17 cellular contexts compared by ENCODE assay signal in the genomic region with DNA sequence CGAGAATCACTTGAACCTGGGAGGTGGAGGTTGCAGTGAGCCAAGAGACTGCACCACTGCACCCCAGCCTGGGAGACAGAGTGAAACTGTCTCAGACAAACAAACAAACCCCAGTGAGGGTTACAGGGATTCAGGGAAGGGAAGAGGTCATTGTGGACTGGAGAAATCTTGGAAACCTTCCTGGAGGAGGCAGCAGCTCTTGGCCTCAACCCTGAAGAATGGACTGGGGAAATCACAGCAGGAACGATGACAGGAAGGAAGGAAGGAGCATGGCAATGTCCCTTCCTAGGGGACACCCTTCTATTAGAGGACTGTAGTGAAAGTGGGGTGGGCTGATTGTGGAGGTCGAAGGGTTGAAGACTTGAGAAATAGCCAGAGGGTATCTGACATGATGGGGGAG.
A peak's percentile ranks its signal among the peaks of the same experiment; 100 is the strongest.
DNase-seq lines count a peak whose midpoint lies in the region; ATAC-seq and TF ChIP-seq lines count a peak whose summit lies in the region.
"Had no signal": no experiment of that assay in that cellular context is flagged by ENCODE, and none has a peak within 500 bp of the region (broad histone marks: within the 10 kb centered on the region; RNA-seq: fewer than 3 reads in every experiment).

No MANE protein-coding gene starts in this region.

- no peaks in the 10 kb centered on the region for H3K9me3 Mint-ChIP-seq in activated CD8-positive, alpha-beta T cell treated with anti-CD3 and anti-CD28 coated beads, Interleukin-2, amount 10 ng/mL, durations not matched to agents 7 days and 5 days (ENCODE audit: insufficient read depth)
- no peaks in the 10 kb centered on the region for H3K9me3 Mint-ChIP-seq in activated CD8-positive, alpha-beta T cell treated with anti-CD3 and anti-CD28 coated beads for 36 hours
- H3K9me3 Mint-ChIP-seq in CD4-positive, alpha-beta memory T cell: peaks cover 0 to 1% (median 0%) of the 10 kb centered on the region in 8 donors
- H3K9me3 Mint-ChIP-seq in activated naive CD8-positive, alpha-beta T cell treated with anti-CD3 and anti-CD28 coated beads for 36 hours: no peaks in the 10 kb centered on the region

- peak overlapping the region; percentile 13 for H2BK120ac ChIP-seq in neuronal stem cell (ENCODE audit: low read depth, low read length)

- POLR2A ChIA-PET in activated CD8-positive, alpha-beta T cell treated with anti-CD3 and anti-CD28 coated beads, Interleukin-2, amount 10 ng/mL, durations not matched to agents 7 days and 5 days (lab: Charles Lee): interaction anchor here (1.0 kb wide), 1 partner anchor 17 kb away, joined by 4 read pairs; no protein-coding TSS in a partner anchor
- POLR2A ChIA-PET in activated CD8-positive, alpha-beta T cell treated with anti-CD3 and anti-CD28 coated beads for 36 hours (lab: Charles Lee): no interaction called here
- POLR2A ChIA-PET in CD4-positive, alpha-beta memory T cell (lab: Charles Lee; ENCODE audit: partially characterized antibody): interaction anchor here (0.9 to 6.2 kb wide), 2 partner anchors 18 kb away, joined by 4 to 78 read pairs; no protein-coding TSS in a partner anchor

- H3K36me3 ChIP-seq in CD4-positive, alpha-beta memory T cell (ENCODE audit: insufficient read depth, low read length): peaks cover 10% of the 10 kb centered on the region
- H3K36me3 ChIP-seq in neuronal stem cell (replicated peaks in 1 of 2; ENCODE audit: control insufficient read depth in 2 of 2, insufficient read depth in 2 of 2, low read length in 2 of 2): no peaks in the 10 kb centered on the region

- no CpG with 5 or more reads among the region's 3 CpGs for WGBS in neuronal stem cell (ENCODE audit: extremely low coverage in 2 of 2, insufficient read length in 2 of 2, insufficient replicate concordance in 1 of 2), 2 donors

- H3K4me1 Mint-ChIP-seq in activated CD8-positive, alpha-beta T cell treated with anti-CD3 and anti-CD28 coated beads, Interleukin-2, amount 10 ng/mL, durations not matched to agents 7 days and 5 days (ENCODE audit: low read depth): peaks cover 29% of the 10 kb centered on the region
- H3K4me1 Mint-ChIP-seq in activated CD8-positive, alpha-beta T cell treated with anti-CD3 and anti-CD28 coated beads for 36 hours (ENCODE audit: low read depth): peaks cover 38% of the 10 kb centered on the region
- peaks cover 31 to 62% (median 48%) of the 10 kb centered on the region in 4 donors for H3K4me1 Mint-ChIP-seq in CD4-positive, alpha-beta memory T cell
- H3K4me1 Mint-ChIP-seq in activated naive CD8-positive, alpha-beta T cell treated with anti-CD3 and anti-CD28 coated beads for 36 hours: peaks cover 49% of the 10 kb centered on the region

- no peaks in the 10 kb centered on the region for H3K79me1 ChIP-seq in neuronal stem cell (ENCODE audit: low read depth, low read length)

- no peak for TF ChIP-seq CTCF in activated CD8-positive, alpha-beta T cell treated with anti-CD3 and anti-CD28 coated beads for 36 hours (IDR thresholded peaks at IDR 0.05)

- no peak overlapping the region for H4K8ac ChIP-seq in neuronal stem cell (ENCODE audit: low read depth, low read length)

- H2AFZ ChIP-seq in neuronal stem cell (ENCODE audit: low read length): no peak overlapping the region

- CTCF ChIA-PET in activated CD8-positive, alpha-beta T cell treated with anti-CD3 and anti-CD28 coated beads, Interleukin-2, amount 10 ng/mL, durations not matched to agents 7 days and 5 days (lab: Charles Lee): no interaction called here
- CTCF ChIA-PET in activated CD8-positive, alpha-beta T cell treated with anti-CD3 and anti-CD28 coated beads for 36 hours (lab: Charles Lee): interaction anchor here (1.0 to 4.1 kb wide), 2 partner anchors 8 to 9 kb away, joined by 3 to 21 read pairs; no protein-coding TSS in a partner anchor
- CTCF ChIA-PET in CD4-positive, alpha-beta memory T cell (lab: Charles Lee; ENCODE audit: partially characterized antibody): interaction anchor here (1.0 to 1.7 kb wide), 2 partner anchors 9 to 40 kb away, joined by 3 to 6 read pairs; no protein-coding TSS in a partner anchor

- H3K9me3 ChIP-seq in CD4-positive, alpha-beta memory T cell (ENCODE audit: control insufficient read depth in 1 of 2, low read length in 2 of 2): no peaks in the 10 kb centered on the region
- no peaks in the 10 kb centered on the region for H3K9me3 ChIP-seq in neuronal stem cell (replicated peaks in 1 of 2; ENCODE audit: control insufficient read depth in 2 of 2, insufficient read depth in 1 of 2, low read depth in 1 of 2, low read length in 2 of 2)

- intact Hi-C loops in activated CD8-positive, alpha-beta T cell treated with anti-CD3 and anti-CD28 coated beads for 36 hours (cut with micrococcal nuclease): no loop called here
- intact Hi-C loops in CD4-positive, alpha-beta memory T cell (cut with micrococcal nuclease): no loop called here

- H3K36me3 Mint-ChIP-seq in activated CD8-positive, alpha-beta T cell treated with anti-CD3 and anti-CD28 coated beads, Interleukin-2, amount 10 ng/mL, durations not matched to agents 7 days and 5 days (ENCODE audit: low read depth): peaks cover 72% of the 10 kb centered on the region
- peaks cover 72% of the 10 kb centered on the region for H3K36me3 Mint-ChIP-seq in activated CD8-positive, alpha-beta T cell treated with anti-CD3 and anti-CD28 coated beads for 36 hours (ENCODE audit: low read depth)
- peaks cover 30 to 47% of the 10 kb centered on the region in 2 donors for H3K36me3 Mint-ChIP-seq in CD4-positive, alpha-beta memory T cell
- H3K36me3 Mint-ChIP-seq in activated naive CD8-positive, alpha-beta T cell treated with anti-CD3 and anti-CD28 coated beads for 36 hours: peaks cover 66% of the 10 kb centered on the region

- no peak overlapping the region for H2AK5ac ChIP-seq in neuronal stem cell (ENCODE audit: low read depth, low read length)

- no peak overlapping the region for H3K4ac ChIP-seq in neuronal stem cell (ENCODE audit: low read length)

- no peak overlapping the region for H3K4me2 ChIP-seq in neuronal stem cell (ENCODE audit: insufficient read depth, low read length, poor library complexity, severe bottlenecking)

- H3K4me3 Mint-ChIP-seq in activated CD8-positive, alpha-beta T cell treated with anti-CD3 and anti-CD28 coated beads, Interleukin-2, amount 10 ng/mL, durations not matched to agents 7 days and 5 days: no peak overlapping the region
- H3K4me3 Mint-ChIP-seq in activated CD8-positive, alpha-beta T cell treated with anti-CD3 and anti-CD28 coated beads for 36 hours: no peak overlapping the region
- no peak overlapping the region for H3K4me3 Mint-ChIP-seq in CD4-positive, alpha-beta memory T cell
- no peak overlapping the region for H3K4me3 Mint-ChIP-seq in activated naive CD8-positive, alpha-beta T cell treated with anti-CD3 and anti-CD28 coated beads for 36 hours

- peak overlapping the region; percentile 70 for H3K27ac Mint-ChIP-seq in activated CD8-positive, alpha-beta T cell treated with anti-CD3 and anti-CD28 coated beads, Interleukin-2, amount 10 ng/mL, durations not matched to agents 7 days and 5 days
- H3K27ac Mint-ChIP-seq in activated CD8-positive, alpha-beta T cell treated with anti-CD3 and anti-CD28 coated beads for 36 hours: no peak overlapping the region
- peak overlapping the region in 4 of 7 donors; percentile 29 to 84 (median 56) for H3K27ac Mint-ChIP-seq in CD4-positive, alpha-beta memory T cell
- H3K27ac Mint-ChIP-seq in activated naive CD8-positive, alpha-beta T cell treated with anti-CD3 and anti-CD28 coated beads for 36 hours: peak overlapping the region; percentile 53

- H3K9ac ChIP-seq in neuronal stem cell (ENCODE audit: low read depth, low read length, poor library complexity): no peak overlapping the region

- DNase-seq in activated CD8-positive, alpha-beta T cell treated with anti-CD3 and anti-CD28 coated beads, Interleukin-2, amount 10 ng/mL, durations not matched to agents 7 days and 5 days: no peak
- no peak for DNase-seq in activated CD8-positive, alpha-beta T cell treated with anti-CD3 and anti-CD28 coated beads for 36 hours
- DNase-seq in CD4-positive, alpha-beta memory T cell: no peak
- DNase-seq in activated naive CD8-positive, alpha-beta T cell treated with anti-CD3 and anti-CD28 coated beads for 36 hours: no peak
- DNase-seq in neuronal stem cell (ENCODE audit: low spot score): no peak
- DNase-seq in hepatic stellate cell (ENCODE audit: low spot score): no peak
- DNase-seq: AML-193, DMS79 treated with DMSO at 0.1 percent for 48 hours, Karpas-422, MM.1S, NCI-H1105 treated with DMSO at 0.1 percent for 48 hours, NCI-H187, NCI-H446, NCI-H748 treated with DMSO at 0.1 percent for 48 hours, PC-3 had no signal

- no peak overlapping the region for H3K14ac ChIP-seq in neuronal stem cell (ENCODE audit: low read length)

- no peak overlapping the region for H4K91ac ChIP-seq in neuronal stem cell (ENCODE audit: low read depth, low read length, poor library complexity)

- no peak overlapping the region for H2BK5ac ChIP-seq in neuronal stem cell (ENCODE audit: low read length)

- no peak overlapping the region for H2BK12ac ChIP-seq in neuronal stem cell (ENCODE audit: low read length)

- no peaks in the 10 kb centered on the region for H3K27me3 Mint-ChIP-seq in activated CD8-positive, alpha-beta T cell treated with anti-CD3 and anti-CD28 coated beads, Interleukin-2, amount 10 ng/mL, durations not matched to agents 7 days and 5 days (ENCODE audit: low read depth)
- H3K27me3 Mint-ChIP-seq in activated CD8-positive, alpha-beta T cell treated with anti-CD3 and anti-CD28 coated beads for 36 hours: no peaks in the 10 kb centered on the region
- H3K27me3 Mint-ChIP-seq in CD4-positive, alpha-beta memory T cell: no peaks in the 10 kb centered on the region
- no peaks in the 10 kb centered on the region for H3K27me3 Mint-ChIP-seq in activated naive CD8-positive, alpha-beta T cell treated with anti-CD3 and anti-CD28 coated beads for 36 hours

- H3K4me1 ChIP-seq in CD4-positive, alpha-beta memory T cell (ENCODE audit: insufficient read depth, low read length): peaks cover 47% of the 10 kb centered on the region
- peaks cover 4 to 24% of the 10 kb centered on the region in 2 donors for H3K4me1 ChIP-seq in neuronal stem cell (ENCODE audit: control insufficient read depth in 2 of 2, insufficient read depth in 1 of 2, low read depth in 1 of 2, low read length in 2 of 2)

- peak overlapping the region; percentile 23 for H3K18ac ChIP-seq in neuronal stem cell (ENCODE audit: low read length)

- H3K27ac ChIP-seq in CD4-positive, alpha-beta memory T cell (ENCODE audit: low read depth, low read length): no peak overlapping the region
- H3K27ac ChIP-seq in neuronal stem cell (replicated peaks; ENCODE audit: low read length): no peak overlapping the region

- no peak for ATAC-seq in activated CD8-positive, alpha-beta T cell treated with anti-CD3 and anti-CD28 coated beads, Interleukin-2, amount 10 ng/mL, durations not matched to agents 7 days and 5 days
- no peak for ATAC-seq in activated CD8-positive, alpha-beta T cell treated with anti-CD3 and anti-CD28 coated beads for 36 hours
- ATAC-seq in GM21381 (IDR thresholded peaks at IDR 0.05; ENCODE audit: unreplicated experiment) (no peak), GM21526 (IDR thresholded peaks at IDR 0.05; ENCODE audit: low FRiP score, unreplicated experiment) (no peak)
- ATAC-seq: PC-3 had no signal

- H3K4me3 ChIP-seq in CD4-positive, alpha-beta memory T cell (ENCODE audit: low read length in 2 of 2): no peak overlapping the region
- H3K4me3 ChIP-seq in neuronal stem cell (ENCODE audit: low read length in 2 of 2): no peak overlapping the region

- H3K27me3 ChIP-seq in CD4-positive, alpha-beta memory T cell (ENCODE audit: insufficient read depth, low read length): no peaks in the 10 kb centered on the region
- H3K27me3 ChIP-seq in neuronal stem cell (ENCODE audit: control insufficient read depth in 3 of 3, insufficient read depth in 3 of 3, low read depth in 1 of 3, low read length in 3 of 3): no peaks in the 10 kb centered on the region

- no peak overlapping the region for H3K23ac ChIP-seq in neuronal stem cell (ENCODE audit: low read depth, low read length, poor library complexity)

- H2BK15ac ChIP-seq in neuronal stem cell (ENCODE audit: low read length): no peak overlapping the region
